In the genomic region with DNA sequence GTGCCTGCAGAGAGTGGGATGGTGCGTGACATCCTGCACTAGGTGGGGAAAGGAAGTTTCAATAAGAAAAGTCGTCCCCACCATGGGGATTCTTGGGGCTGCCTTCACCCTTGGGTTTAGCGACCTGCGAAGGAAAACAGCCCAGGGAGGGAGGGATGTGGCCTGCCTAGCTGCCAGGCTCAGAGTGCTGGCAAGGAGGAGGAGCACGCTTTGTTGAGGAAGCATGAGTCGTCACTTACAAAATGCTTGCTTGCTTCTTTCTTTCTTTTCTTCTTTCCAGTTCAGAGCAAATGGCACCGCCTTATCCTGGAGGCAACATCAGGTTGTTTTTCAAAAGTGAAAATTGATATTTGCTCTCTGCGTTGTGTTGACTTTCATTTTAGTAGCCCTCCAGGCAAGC, we compare ENCODE assay signal across 1 cellular context.
TF ChIP-seq lines count a peak whose summit lies in the region.

No MANE protein-coding gene starts in this region.

TF ChIP-seq in H1, 55 proteins besides CTCF, POLR2A, EP300 and RAD21:
- TF ChIP-seq BACH1 (IDR thresholded peaks at IDR 0.05; ENCODE audit: low read length) (peak; percentile 45; the same call in 1 of the 2 replicates), JUND (IDR thresholded peaks at IDR 0.05; ENCODE audit: low read length) (no peak), EGR1 (IDR thresholded peaks at IDR 0.05; ENCODE audit: borderline replicate concordance, low read depth, low read length) (no peak), MAFK (IDR thresholded peaks at IDR 0.05; ENCODE audit: low read depth, low read length) (0 out of 2 replicates have a peak, but pooled peaks have one; percentile 17), SIX5 (IDR thresholded peaks at IDR 0.05; ENCODE audit: low read depth, low read length) (no peak)
